Comparison of ENCODE assay signal across 20 cellular contexts in the genomic region with DNA sequence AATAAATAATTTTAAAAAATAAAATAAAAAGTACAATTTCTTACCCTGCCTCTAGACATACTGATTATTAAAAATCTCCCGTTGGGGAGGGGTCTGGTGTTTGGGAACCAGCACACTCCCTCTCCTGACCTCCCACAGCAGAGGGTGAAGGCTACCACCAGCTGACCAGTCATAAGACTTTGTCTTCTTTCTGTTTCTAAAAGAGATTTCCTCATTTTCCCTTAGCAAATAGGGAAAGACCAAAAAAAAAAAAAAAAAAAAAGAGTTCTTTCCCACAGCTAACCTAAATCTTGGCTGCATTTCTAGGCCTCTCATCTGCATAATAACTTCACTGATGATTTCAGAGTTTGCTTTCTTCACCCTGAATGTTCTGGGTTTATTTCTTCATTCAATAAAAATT. TPM values are rescaled to one million over a fixed set of nuclear protein-coding genes. Genes with fewer than 3 reads are reported as not detected.
DNase-seq lines count a peak whose midpoint lies in the region; ATAC-seq and TF ChIP-seq lines count a peak whose summit lies in the region.
"Had no signal": no experiment of that assay in that cellular context is flagged by ENCODE, and none has a peak within 500 bp of the region (broad histone marks: within the 10 kb centered on the region; RNA-seq: fewer than 3 reads in every experiment).

No MANE protein-coding gene starts in this region.

- H3K79me2 ChIP-seq in PC-3 (ENCODE audit: low read length) (no peaks in the 10 kb centered on the region), neural progenitor cell (ENCODE audit: low read depth) (no peaks in the 10 kb centered on the region)

- H3F3A ChIP-seq in PC-3 (ENCODE audit: low read length, unreplicated experiment), result no peaks in the 10 kb centered on the region
- H3F3A ChIP-seq in neural progenitor cell (ENCODE audit: low read depth), result peaks cover 64% of the 10 kb centered on the region

- H3K9ac ChIP-seq in PC-3 (ENCODE audit: low read length), result no peak overlapping the region
- H3K9ac ChIP-seq in colonic mucosa (ENCODE audit: low read depth in 2 of 2, low read length in 2 of 2), result no peak overlapping the region
- H3K9ac ChIP-seq in neural progenitor cell, result no peak overlapping the region

- H3K4me1 Mint-ChIP-seq in Calu3 (ENCODE audit: low read depth, unreplicated experiment) (peaks cover 22% of the 10 kb centered on the region), neural progenitor cell (peaks cover 73% of the 10 kb centered on the region)
- peaks cover 9% of the 10 kb centered on the region for H3K4me1 Mint-ChIP-seq in T-helper 2 cell treated with Interferon-gamma antibody and Interleukin-4, amounts not matched to agents 5 μg/mL and 100 μg/mL, for 36 hours (ENCODE audit: low read depth)

- BruUV-seq in Calu3 (replicated peaks; lab: Mats Ljungman, UMichigan), result no TSS peak
- BruUV-seq in PC-3 (replicated peaks; lab: Mats Ljungman, UMichigan), result no TSS peak

- H3K9me3 Mint-ChIP-seq in Calu3 (ENCODE audit: low read depth, unreplicated experiment) (no peaks in the 10 kb centered on the region), neural progenitor cell (no peaks in the 10 kb centered on the region)
- no peaks in the 10 kb centered on the region for H3K9me3 Mint-ChIP-seq in T-helper 2 cell treated with Interferon-gamma antibody and Interleukin-4, amounts not matched to agents 5 μg/mL and 100 μg/mL, for 36 hours
- H3K9me3 Mint-ChIP-seq: activated B cell treated with CpG ODN at 0.5 μM for 24 hours; activated T-cell treated with anti-CD3 and anti-CD28 coated beads, Interleukin-2, amount 50 U/mL, for 4 hours had no signal

- H3K9me3 ChIP-seq in PC-3 (ENCODE audit: low read length) (no peaks in the 10 kb centered on the region), colonic mucosa (no peaks in the 10 kb centered on the region), neural progenitor cell (ENCODE audit: low read depth) (no peaks in the 10 kb centered on the region)
- H3K9me3 ChIP-seq: testis had no signal

- H3K9me2 ChIP-seq in PC-3 (replicated peaks; ENCODE audit: low read length), result no peaks in the 10 kb centered on the region

- no peak overlapping the region for H3K4me2 ChIP-seq in PC-3 (ENCODE audit: low read length)
- no peak overlapping the region for H3K4me2 ChIP-seq in neural progenitor cell

- no peak overlapping the region for H3K4me3 Mint-ChIP-seq in Calu3 (ENCODE audit: low read depth, unreplicated experiment)
- H3K4me3 Mint-ChIP-seq in neural progenitor cell, result peak overlapping the region; percentile 66
- no peak overlapping the region for H3K4me3 Mint-ChIP-seq in T-helper 2 cell treated with Interferon-gamma antibody and Interleukin-4, amounts not matched to agents 5 μg/mL and 100 μg/mL, for 36 hours
- H3K4me3 Mint-ChIP-seq: activated B cell treated with CpG ODN at 0.5 μM for 24 hours; activated CD8-positive, alpha-beta T cell treated with anti-CD3 and anti-CD28 coated beads, Interleukin-2, amount 10 ng/mL, durations not matched to agents 7 days and 5 days; activated naive CD8-positive, alpha-beta T cell; activated T-cell treated with anti-CD3 and anti-CD28 coated beads, Interleukin-2, amount 50 U/mL, for 4 hours had no signal

- H3K36me3 Mint-ChIP-seq in Calu3 (ENCODE audit: insufficient read depth, unreplicated experiment), result peaks cover 9% of the 10 kb centered on the region
- H3K36me3 Mint-ChIP-seq in neural progenitor cell, result no peaks in the 10 kb centered on the region
- no peaks in the 10 kb centered on the region for H3K36me3 Mint-ChIP-seq in T-helper 2 cell treated with Interferon-gamma antibody and Interleukin-4, amounts not matched to agents 5 μg/mL and 100 μg/mL, for 36 hours (ENCODE audit: low read depth)
- H3K36me3 Mint-ChIP-seq: activated naive CD8-positive, alpha-beta T cell had no signal

- H2AFZ ChIP-seq in PC-3 (ENCODE audit: low read length) (no peak overlapping the region), neural progenitor cell (replicated peaks) (no peak overlapping the region)

- H3K4me3 ChIP-seq in PC-3 (ENCODE audit: low read length) (no peak overlapping the region), colonic mucosa (no peak overlapping the region), neural progenitor cell (no peak overlapping the region)
- H3K4me3 ChIP-seq: testis had no signal

- intact Hi-C loops in Calu3 (cut with micrococcal nuclease; ENCODE audit: unreplicated experiment), result no loop called here
- intact Hi-C loops in PC-3 (cut with micrococcal nuclease), result no loop called here
- intact Hi-C loops in colonic mucosa (cut with DNase I), result no loop called here

- H3K36me3 ChIP-seq in PC-3 (ENCODE audit: low read depth, low read length) (no peaks in the 10 kb centered on the region), colonic mucosa (no peaks in the 10 kb centered on the region), neural progenitor cell (no peaks in the 10 kb centered on the region)

- CTCF ChIA-PET in Calu3 (lab: Charles Lee), result no interaction called here
- CTCF ChIA-PET in PC-3 (lab: Charles Lee), result interaction anchor here (0.6 kb wide), 1 partner anchor 18 kb away, joined by 9 read pairs; no protein-coding TSS in a partner anchor

- H3K27ac ChIP-seq in PC-3 (ENCODE audit: low read length) (peak overlapping the region; percentile 97), colonic mucosa (peak overlapping the region; percentile 50), neural progenitor cell (peak overlapping the region; percentile 90)
- H3K27ac ChIP-seq: foreskin keratinocyte, testis had no signal

- POLR2A ChIA-PET in PC-3 (lab: Charles Lee; ENCODE audit: unreplicated experiment), result interaction anchor here (0.7 kb wide), 1 partner anchor 60 kb away, joined by 20 read pairs; no protein-coding TSS in a partner anchor

- DNase-seq in Calu3, result no peak
- no peak for DNase-seq in PC-3
- no peak for DNase-seq in colonic mucosa
- no peak for DNase-seq in neural progenitor cell (ENCODE audit: low spot score)
- DNase-seq in T-helper 2 cell treated with Interferon-gamma antibody and Interleukin-4, amounts not matched to agents 5 μg/mL and 100 μg/mL, for 36 hours (ENCODE audit: low spot score), result no peak
- DNase-seq in C1 segment of cervical spinal cord (lab: John Stamatoyannopoulos, UW), result no peak
- DNase-seq: activated B cell treated with CpG ODN at 0.5 μM for 24 hours; activated CD8-positive, alpha-beta T cell treated with anti-CD3 and anti-CD28 coated beads, Interleukin-2, amount 10 ng/mL, durations not matched to agents 7 days and 5 days; activated T-cell treated with anti-CD3 and anti-CD28 coated beads, Interleukin-2, amount 50 U/mL, for 4 hours; foreskin keratinocyte; Kasumi-1; NCI-H526 treated with DMSO at 0.1 percent for 48 hours; SHP77 treated with DMSO at 0.1 percent for 48 hours; T-helper 2 cell; testis had no signal

- ATAC-seq in PC-3 (no peak), GM21576 (IDR thresholded peaks at IDR 0.05; ENCODE audit: unreplicated experiment) (no peak), HG02870 (IDR thresholded peaks at IDR 0.05; ENCODE audit: unreplicated experiment) (no peak)
- ATAC-seq: activated CD8-positive, alpha-beta T cell treated with anti-CD3 and anti-CD28 coated beads, Interleukin-2, amount 10 ng/mL, durations not matched to agents 7 days and 5 days; activated T-cell treated with anti-CD3 and anti-CD28 coated beads, Interleukin-2, amount 50 U/mL, for 4 hours; foreskin keratinocyte had no signal

- no peak for TF ChIP-seq CTCF in Calu3 (IDR thresholded peaks at IDR 0.05; ENCODE audit: unreplicated experiment)
- TF ChIP-seq CTCF in PC-3 (conservative IDR thresholded peaks at IDR 0.05; ENCODE audit: low read depth, low read length), result no peak
- no peak for TF ChIP-seq CTCF in colonic mucosa (IDR thresholded peaks at IDR 0.05)
- TF ChIP-seq CTCF in neural progenitor cell (IDR thresholded peaks at IDR 0.05), result no peak

- H3K27ac Mint-ChIP-seq in Calu3 (ENCODE audit: unreplicated experiment) (peak overlapping the region; percentile 88), neural progenitor cell (peak overlapping the region; percentile 98)
- H3K27ac Mint-ChIP-seq in T-helper 2 cell treated with Interferon-gamma antibody and Interleukin-4, amounts not matched to agents 5 μg/mL and 100 μg/mL, for 36 hours, result no peak overlapping the region
- H3K27ac Mint-ChIP-seq: activated B cell treated with CpG ODN at 0.5 μM for 24 hours; activated CD8-positive, alpha-beta T cell treated with anti-CD3 and anti-CD28 coated beads, Interleukin-2, amount 10 ng/mL, durations not matched to agents 7 days and 5 days; activated naive CD8-positive, alpha-beta T cell had no signal

- no peaks in the 10 kb centered on the region for H3K27me3 Mint-ChIP-seq in Calu3 (ENCODE audit: unreplicated experiment)
- H3K27me3 Mint-ChIP-seq in neural progenitor cell (ENCODE audit: insufficient read depth, low read depth), result peaks cover 10% of the 10 kb centered on the region
- H3K27me3 Mint-ChIP-seq in T-helper 2 cell treated with Interferon-gamma antibody and Interleukin-4, amounts not matched to agents 5 μg/mL and 100 μg/mL, for 36 hours (ENCODE audit: low read depth), result peaks cover 15% of the 10 kb centered on the region

- peaks cover 53% of the 10 kb centered on the region for H3K4me1 ChIP-seq in PC-3 (ENCODE audit: insufficient read depth, low read length)
- no peaks in the 10 kb centered on the region for H3K4me1 ChIP-seq in colonic mucosa
- peaks cover 72% of the 10 kb centered on the region for H3K4me1 ChIP-seq in neural progenitor cell
- H3K4me1 ChIP-seq: testis had no signal

- H4K20me1 ChIP-seq in PC-3 (ENCODE audit: low read length) (no peaks in the 10 kb centered on the region), neural progenitor cell (ENCODE audit: low read depth) (no peaks in the 10 kb centered on the region)

- H3K27me3 ChIP-seq in PC-3 (ENCODE audit: low read length) (no peaks in the 10 kb centered on the region), colonic mucosa (no peaks in the 10 kb centered on the region), neural progenitor cell (no peaks in the 10 kb centered on the region)
- H3K27me3 ChIP-seq: foreskin keratinocyte, testis had no signal

RNA-seq across cellular contexts. Expression of gene CDK5RAP3, which starts 30.3 kb away (rescaled TPM):
- total RNA-seq in Calu3 (2022), result 431 and 457 TPM in 2 replicates
- total RNA-seq in PC-3 (2014; rRNA removed), result 193 and 209 TPM in 2 replicates
- total RNA-seq in colonic mucosa, result 100 to 1,000 TPM; 131 to 172 TPM
- total RNA-seq in neural progenitor cell (ENCODE audit: low replicate concordance), result 104 and 168 TPM in 2 replicates

RNA-seq across cellular contexts. Expression of gene COPZ2, which starts 36.4 kb away (rescaled TPM):
- total RNA-seq in Calu3 (2022), result 1.1 and 1.2 TPM in 2 replicates
- total RNA-seq in PC-3 (2014; rRNA removed), result 0.63 and 1.3 TPM in 2 replicates
- 1 to 10 TPM; 4.3 to 9.9 TPM for total RNA-seq in colonic mucosa
- total RNA-seq in neural progenitor cell (ENCODE audit: low replicate concordance), result 0.30 and 0.74 TPM in 2 replicates

RNA-seq across cellular contexts. Expression of gene PRR15L, which starts 43.5 kb away (rescaled TPM):
- 30.2 and 49.1 TPM in 2 replicates for total RNA-seq in Calu3 (2022)
- total RNA-seq in PC-3 (2014; rRNA removed), result 3.8 and 6.0 TPM in 2 replicates
- 100 to 1,000 TPM; 223 to 259 TPM for total RNA-seq in colonic mucosa
- not detected in 2 replicates for total RNA-seq in neural progenitor cell (ENCODE audit: low replicate concordance)
- total RNA-seq: activated B cell treated with CpG ODN at 0.5 μM for 24 hours; activated CD8-positive, alpha-beta T cell treated with anti-CD3 and anti-CD28 coated beads, Interleukin-2, amount 10 ng/mL, durations not matched to agents 7 days and 5 days; dermis microvascular lymphatic vessel endothelial cell; foreskin keratinocyte; mesenteric fat pad had no signal

RNA-seq across cellular contexts. Expression of gene NFE2L1, which starts 47.0 kb away (rescaled TPM):
- total RNA-seq in Calu3 (2022), result 216 and 247 TPM in 2 replicates
- 45.1 and 72.6 TPM in 2 replicates for total RNA-seq in PC-3 (2014; rRNA removed)
- 100 to 1,000 TPM; 158 to 264 TPM for total RNA-seq in colonic mucosa
- 73.4 and 104 TPM in 2 replicates for total RNA-seq in neural progenitor cell (ENCODE audit: low replicate concordance)

RNA-seq across cellular contexts. Expression of gene PNPO, which starts 59.8 kb away (rescaled TPM):
- total RNA-seq in Calu3 (2022), result 88.0 and 98.5 TPM in 2 replicates
- 49.8 and 57.5 TPM in 2 replicates for total RNA-seq in PC-3 (2014; rRNA removed)
- total RNA-seq in colonic mucosa, result 10 to 100 TPM; 18.1 to 70.5 TPM
- total RNA-seq in neural progenitor cell (ENCODE audit: low replicate concordance), result 8.0 and 9.1 TPM in 2 replicates
